ENCODE assay signal across 32 cellular contexts in the genomic region with DNA sequence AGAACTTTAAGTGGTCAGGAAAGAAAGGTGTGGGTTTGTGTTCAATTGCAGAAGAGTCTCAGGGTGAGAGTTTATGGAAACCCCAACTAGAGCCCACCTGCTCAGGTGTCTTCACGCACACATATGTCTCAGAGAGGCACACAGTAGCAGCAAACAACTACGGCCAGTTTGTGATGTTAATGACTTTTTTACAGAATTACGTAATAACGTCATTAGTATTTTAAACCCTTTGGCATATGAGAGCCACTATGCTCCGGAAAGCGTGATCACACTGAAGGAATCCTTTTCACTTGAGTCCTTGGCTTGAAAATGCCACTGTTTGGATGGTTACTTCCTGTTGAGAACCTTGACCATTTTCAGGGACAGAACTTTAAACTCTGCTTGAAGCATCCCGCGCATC.
"Had no signal": no experiment of that assay in that cellular context is flagged by ENCODE, and none has a peak within 500 bp of the region (broad histone marks: within the 10 kb centered on the region; RNA-seq: fewer than 3 reads in every experiment).

No MANE protein-coding gene starts in this region.

- FAIRE-seq: astrocyte, TTC549 had no signal

- H3K27me3 ChIP-seq: adrenal gland, body of pancreas, brain microvascular endothelial cell had no signal

- H3K36me3 ChIP-seq: adrenal gland, brain microvascular endothelial cell, breast epithelium had no signal

- H3K4me1 ChIP-seq: adrenal gland, breast epithelium had no signal

- ATAC-seq: activated CD8-positive, alpha-beta T cell treated with anti-CD3 and anti-CD28 coated beads for 36 hours; activated naive CD4-positive, alpha-beta T cell treated with anti-CD3 and anti-CD28 coated beads, Interleukin-2, amount 50 U/mL, for 72 hours; activated T-cell treated with anti-CD3 and anti-CD28 coated beads, Interleukin-2, amount 50 U/mL, for 4 hours; activated T-cell treated with anti-CD3 and anti-CD28 coated beads, Interleukin-2, amount 50 U/mL, for 72 hours; activated T-helper 17 cell treated with anti-CD3 and anti-CD28 coated beads, Interleukin-2, amount 50 U/mL, for 72 hours; body of pancreas had no signal

- H3K9me3 ChIP-seq: adrenal gland had no signal

- H3K27ac ChIP-seq: adrenal gland, body of pancreas, brain microvascular endothelial cell, breast epithelium, VCaP had no signal

- H3K4me3 ChIP-seq: adrenal gland, body of pancreas, breast epithelium had no signal

- DNase-seq: activated B cell treated with CpG ODN at 0.5 μM for 24 hours; activated CD4-positive, alpha-beta memory T cell treated with anti-CD3 and anti-CD28 coated beads for 36 hours; activated CD4-positive, alpha-beta T cell treated with anti-CD3 and anti-CD28 coated beads for 4 hours; activated CD4-positive, alpha-beta T cell treated with anti-CD3 and anti-CD28 coated beads, Interleukin-2, amount 10 ng/mL, durations not matched to agents 24 days and 14 days; activated CD4-positive, alpha-beta T cell treated with anti-CD3 and anti-CD28 coated beads, Interleukin-2, amount 50 U/mL, for 1 hour; activated CD4-positive, alpha-beta T cell treated with anti-CD3 and anti-CD28 coated beads, Interleukin-2, amount 50 U/mL, for 4 hours; activated CD4-positive, CD25-positive, alpha-beta regulatory T cell treated with anti-CD3 and anti-CD28 coated beads, Interleukin-2, amount 50 U/mL, for 72 hours; activated CD8-positive, alpha-beta memory T cell treated with anti-CD3 and anti-CD28 coated beads, Interleukin-2, amount 50 U/mL, for 4 hours; activated CD8-positive, alpha-beta T cell treated with anti-CD3 and anti-CD28 coated beads for 36 hours; activated gamma-delta T cell treated with Interleukin-2 at 50 U/mL for 16 hours; activated naive CD4-positive, alpha-beta T cell; activated naive CD4-positive, alpha-beta T cell treated with anti-CD3 and anti-CD28 coated beads for 36 hours; activated naive CD4-positive, alpha-beta T cell treated with anti-CD3 and anti-CD28 coated beads, Interleukin-2, amount 50 U/mL, for 16 hours; activated naive CD8-positive, alpha-beta T cell treated with anti-CD3 and anti-CD28 coated beads for 36 hours; activated T-cell treated with anti-CD3 and anti-CD28 coated beads for 4 hours; activated T-cell treated with anti-CD3 and anti-CD28 coated beads, Interleukin-2, amount 50 U/mL, for 1 hour; activated T-cell treated with anti-CD3 and anti-CD28 coated beads, Interleukin-2, amount 50 U/mL, for 4 hours; activated T-cell treated with anti-CD3 and anti-CD28 coated beads, Interleukin-2, amount 50 U/mL, for 72 hours; adrenal gland; amniotic stem cell; brain microvascular endothelial cell; central memory CD4-positive, alpha-beta T cell; T-helper 1 cell; T-helper 2 cell; T-helper 9 cell had no signal
